Comparison of ENCODE assay signal across 7 cellular contexts in genomic region chr1:77825356-77825709, GRCh38. TPM values are rescaled to one million over a fixed set of nuclear protein-coding genes. Genes with fewer than 3 reads are reported as not detected.
A peak's percentile ranks its signal among the peaks of the same experiment; 100 is the strongest.
DNase-seq lines count a peak whose midpoint lies in the region; ATAC-seq and TF ChIP-seq lines count a peak whose summit lies in the region.

No MANE protein-coding gene starts in this region.

- no peaks in the 10 kb centered on the region for H3K9me3 Mint-ChIP-seq in memory B cell

- POLR2A ChIA-PET in GM10248 (lab: Yijun Ruan, JAX), result no interaction called here

- ATAC-seq in memory B cell (ENCODE audit: low read depth), result peak; percentile 51

- peaks cover 17% of the 10 kb centered on the region for H3K36me3 Mint-ChIP-seq in memory B cell

- DNase-seq in GM10248 (ENCODE audit: extremely low spot score) (peak; percentile 22), HFF-Myc (ENCODE audit: extremely low read depth, low read depth) (peak; percentile 41), NCI-H748 (lab: John Stamatoyannopoulos, UW; ENCODE audit: unreplicated experiment) (peak; percentile 47), cardiac fibroblast (ENCODE audit: low read depth in 2 of 2) (peak; percentile 92 to 96), memory B cell (ENCODE audit: low spot score in 2 of 2) (no peak), C1 segment of cervical spinal cord (lab: John Stamatoyannopoulos, UW) (no peak), cerebellum (ENCODE audit: low spot score) (no peak)

- no peak overlapping the region for H3K4me3 Mint-ChIP-seq in memory B cell

- H3K27me3 Mint-ChIP-seq in memory B cell, result no peaks in the 10 kb centered on the region

- peaks cover 7% of the 10 kb centered on the region for H3K4me1 Mint-ChIP-seq in memory B cell

- CTCF ChIA-PET in GM10248 (lab: Yijun Ruan, JAX), result interaction anchor here (0.6 to 3.4 kb wide), 12 partner anchors 9 to 289 kb away, joined by 3 to 18 read pairs (median 4); no protein-coding TSS in a partner anchor

- TF ChIP-seq CTCF in GM10248 (IDR thresholded peaks at IDR 0.05; ENCODE audit: control extremely low read depth, extremely low read depth, low read depth, missing control alignments) (peak; percentile 9), HFF-Myc (IDR thresholded peaks at IDR 0.05; ENCODE audit: low read depth, low read length, missing control alignments) (peak; percentile 29), cardiac fibroblast (IDR thresholded peaks at IDR 0.05; ENCODE audit: low read depth, low read length) (no peak)

- no peak overlapping the region for H3K27ac Mint-ChIP-seq in memory B cell

- H3K4me3 ChIP-seq in HFF-Myc (replicated peaks; ENCODE audit: low read depth, low read length), result no peak overlapping the region
- no peak overlapping the region for H3K4me3 ChIP-seq in cardiac fibroblast (replicated peaks in 1 of 2; ENCODE audit: low read depth in 2 of 2, low read length in 2 of 2)

RNA-seq across cellular contexts. Expression of gene MIGA1, which starts 45.9 kb away (rescaled TPM):
- total RNA-seq in cerebellum, result 22.2 TPM

Comparison
In these comparisons a context has a peak if more than half of its experiments do, and no peak if none do; other contexts are left out.
1. DNase-seq: peak in GM10248 (single experiment), HFF-Myc (single experiment), NCI-H748 (single experiment) and cardiac fibroblast (2 of 2); none in memory B cell (0 of 2), C1 segment of cervical spinal cord (0 of 14) and cerebellum (single experiment).